ENCODE assay signal across 1 cellular context in the genomic region with DNA sequence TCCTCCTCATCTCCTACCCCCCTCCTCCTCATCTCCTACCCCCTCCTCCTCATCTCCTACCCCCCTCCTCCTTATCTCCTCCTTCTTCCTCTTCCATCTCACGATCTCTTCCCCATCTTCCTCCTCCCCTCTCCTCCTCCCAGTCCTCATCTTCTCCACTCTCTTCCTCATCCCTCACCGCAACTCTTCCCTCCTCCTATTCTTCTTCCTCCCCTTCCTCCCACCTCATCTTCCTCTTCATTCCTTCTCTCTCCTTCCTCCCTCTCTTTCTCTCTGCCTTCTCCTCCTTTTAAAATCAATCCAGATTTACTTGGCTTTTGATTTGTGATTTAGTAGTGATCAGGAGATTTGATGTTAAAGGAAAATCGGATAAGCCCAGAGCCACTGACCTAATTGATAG.
TF ChIP-seq lines count a peak whose summit lies in the region.

No MANE protein-coding gene starts in this region.

TF ChIP-seq in HepG2, 621 proteins besides CTCF, POLR2A, EP300 and RAD21 (continued from another document):
- TF ChIP-seq ZBTB20 (CRISPR knock-in tag; IDR thresholded peaks at IDR 0.05; ENCODE audit: borderline replicate concordance, low read depth): no peak
